ENCODE assay signal across 21 cellular contexts in the genomic region with DNA sequence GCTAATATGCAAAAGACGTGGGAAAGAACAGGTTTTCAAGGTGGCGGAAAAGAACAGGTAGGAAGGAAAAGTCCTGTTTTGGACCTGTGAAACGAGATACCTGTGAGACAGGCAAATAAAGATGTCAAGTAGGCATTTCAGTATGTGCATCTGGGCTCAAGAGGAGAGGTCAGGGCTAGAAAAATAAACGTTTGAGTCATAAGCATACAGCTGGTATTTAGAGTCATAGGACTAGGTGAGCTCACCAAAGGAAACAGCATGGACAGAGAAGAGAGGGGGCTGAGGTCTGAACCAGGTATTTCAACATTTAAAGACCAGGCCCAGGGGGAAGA. TPM values are rescaled to one million over a fixed set of nuclear protein-coding genes. Genes with fewer than 3 reads are reported as not detected.
DNase-seq lines count a peak whose midpoint lies in the region; ATAC-seq, FAIRE-seq and TF ChIP-seq lines count a peak whose summit lies in the region.
"Had no signal": no experiment of that assay in that cellular context is flagged by ENCODE, and none has a peak within 500 bp of the region (broad histone marks: within the 10 kb centered on the region; RNA-seq: fewer than 3 reads in every experiment).

No MANE protein-coding gene starts in this region.

- H3K9me3 Mint-ChIP-seq in activated T-helper 1 cell treated with anti-CD3 and anti-CD28 coated beads, Interleukin-12 subunit alpha, Interleukin-12 subunit beta, Interleukin-2, Interleukin-4 antibody, amounts not matched to agents 30 ng/mL and 10 ng/mL and 1 ng/mL, durations not matched to agents 14 hours and 24 hours and 36 hours: no peaks in the 10 kb centered on the region
- H3K9me3 Mint-ChIP-seq in activated CD8-positive, alpha-beta T cell treated with anti-CD3 and anti-CD28 coated beads for 36 hours: no peaks in the 10 kb centered on the region
- H3K9me3 Mint-ChIP-seq: activated naive CD4-positive, alpha-beta T cell treated with anti-CD3 and anti-CD28 coated beads, Interleukin-2, amount 10 ng/mL, durations not matched to agents 7 days and 5 days; brain; naive B cell; stimulated activated naive CD8-positive, alpha-beta T cell treated with anti-CD3 and anti-CD28 coated beads, Interleukin-15, Interleukin-2, amounts not matched to agents 100 ng/mL and 50 ng/mL, for 24 hours had no signal

- no peak overlapping the region for H3K4me2 ChIP-seq in K562 (ENCODE audit: insufficient read depth, low read length)

- H4K20me1 ChIP-seq in K562 (replicated peaks; ENCODE audit: control insufficient read depth, insufficient read depth, low read length): no peaks in the 10 kb centered on the region; the same call in 1 of the 2 replicates

- no peak overlapping the region for H3K4me3 Mint-ChIP-seq in activated T-helper 1 cell treated with anti-CD3 and anti-CD28 coated beads, Interleukin-12 subunit alpha, Interleukin-12 subunit beta, Interleukin-2, Interleukin-4 antibody, amounts not matched to agents 30 ng/mL and 10 ng/mL and 1 ng/mL, durations not matched to agents 14 hours and 24 hours and 36 hours
- no peak overlapping the region for H3K4me3 Mint-ChIP-seq in activated CD8-positive, alpha-beta T cell treated with anti-CD3 and anti-CD28 coated beads for 36 hours
- H3K4me3 Mint-ChIP-seq: activated naive CD4-positive, alpha-beta T cell treated with anti-CD3 and anti-CD28 coated beads, Interleukin-2, amount 10 ng/mL, durations not matched to agents 7 days and 5 days; brain; stimulated activated naive CD8-positive, alpha-beta T cell treated with anti-CD3 and anti-CD28 coated beads, Interleukin-15, Interleukin-2, amounts not matched to agents 100 ng/mL and 50 ng/mL, for 24 hours had no signal

- POLR2A ChIA-PET in K562 (lab: Yijun Ruan, JAX): interaction anchor here (0.7 to 7.2 kb wide), 8 partner anchors 10 to 740 kb away, joined by 3 to 74 read pairs (median 4); partner anchors contain the start of genes BCLAF1 and MTFR2
- POLR2A ChIA-PET in activated CD8-positive, alpha-beta T cell treated with anti-CD3 and anti-CD28 coated beads for 36 hours (lab: Charles Lee): no interaction called here

- 49% methylated on average over 4 of the region's 4 CpGs for WGBS in K562 (ENCODE audit: insufficient coverage, low coverage, missing lambda C conversion rate)
- 84 to 88% (median 86%) methylated on average over 4 of the region's 4 CpGs for WGBS in psoas muscle, 3 donors

- no TSS peak for BruUV-seq in K562 (replicated peaks; lab: Mats Ljungman, UMichigan)

- no peak overlapping the region for H2AFZ ChIP-seq in K562 (ENCODE audit: low read depth, low read length)

- no peaks in the 10 kb centered on the region for H3K9me3 ChIP-seq in K562 (replicated peaks; ENCODE audit: control insufficient read depth, insufficient read depth, low read depth, low read length)
- H3K9me3 ChIP-seq in psoas muscle: no peaks in the 10 kb centered on the region
- H3K9me3 ChIP-seq: BLaER1 treated with 17β-estradiol and CSF1 and Interleukin-3, amounts not matched to agents 10 nM and 100 nM; ovary; transverse colon had no signal

- no peak for TF ChIP-seq POLR2A in K562 (conservative IDR thresholded peaks at IDR 0.05)

- TF ChIP-seq EP300 in K562 (IDR thresholded peaks at IDR 0.05; ENCODE audit: low read length): no peak

- H3K4me1 ChIP-seq in K562 (replicated peaks in 1 of 2; ENCODE audit: control insufficient read depth in 2 of 2, insufficient read depth in 2 of 2, low read length in 2 of 2) (peaks cover 17 to 37% of the 10 kb centered on the region in 2 experiments), psoas muscle (no peaks in the 10 kb centered on the region)
- H3K4me1 ChIP-seq: transverse colon had no signal

- FAIRE-seq in K562 (lab: Jason Lieb, UNC): no peak

- H3K9ac ChIP-seq in K562 (ENCODE audit: insufficient read depth in 1 of 2, low read depth in 2 of 2, low read length in 2 of 2): no peak overlapping the region
- H3K9ac ChIP-seq: BLaER1 treated with 17β-estradiol and CSF1 and Interleukin-3, amounts not matched to agents 10 nM and 100 nM had no signal

- H3K4me3 ChIP-seq in K562 (no peak overlapping the region), psoas muscle (no peak overlapping the region)
- H3K4me3 ChIP-seq: BLaER1 treated with 17β-estradiol and CSF1 and Interleukin-3, amounts not matched to agents 10 nM and 100 nM; ovary; transverse colon had no signal

- H3K9me1 ChIP-seq in K562 (ENCODE audit: control insufficient read depth, insufficient read depth, low read length): no peaks in the 10 kb centered on the region

- in situ Hi-C loops in K562 (cut with MboI): no loop called here

- peak overlapping the region; percentile 10; the same call in 1 of the 3 replicates for H3K27ac ChIP-seq in K562 (ENCODE audit: extremely low read depth, low read depth, low read length)
- H3K27ac ChIP-seq in psoas muscle: no peak overlapping the region
- H3K27ac ChIP-seq: ovary, transverse colon had no signal

- intact Hi-C loops in K562 (cut with micrococcal nuclease) (no loop called here), psoas muscle (cut with DNase I) (no loop called here)
- intact Hi-C loops in activated T-helper 1 cell treated with anti-CD3 and anti-CD28 coated beads, Interleukin-12 subunit alpha, Interleukin-12 subunit beta, Interleukin-2, Interleukin-4 antibody, amounts not matched to agents 30 ng/mL and 10 ng/mL and 1 ng/mL, durations not matched to agents 14 hours and 24 hours and 36 hours (cut with micrococcal nuclease): no loop called here
- intact Hi-C loops in activated CD8-positive, alpha-beta T cell treated with anti-CD3 and anti-CD28 coated beads for 36 hours (cut with micrococcal nuclease): no loop called here

- no peaks in the 10 kb centered on the region for H3K79me2 ChIP-seq in K562 (ENCODE audit: control insufficient read depth, insufficient read depth, low read length)

- peaks cover 38% of the 10 kb centered on the region for H3K36me3 Mint-ChIP-seq in activated T-helper 1 cell treated with anti-CD3 and anti-CD28 coated beads, Interleukin-12 subunit alpha, Interleukin-12 subunit beta, Interleukin-2, Interleukin-4 antibody, amounts not matched to agents 30 ng/mL and 10 ng/mL and 1 ng/mL, durations not matched to agents 14 hours and 24 hours and 36 hours (ENCODE audit: low read depth)
- peaks cover 47% of the 10 kb centered on the region for H3K36me3 Mint-ChIP-seq in activated CD8-positive, alpha-beta T cell treated with anti-CD3 and anti-CD28 coated beads for 36 hours (ENCODE audit: low read depth)
- H3K36me3 Mint-ChIP-seq: brain had no signal

- CTCF ChIA-PET in K562 (lab: Yijun Ruan, JAX; ENCODE audit: low intra/inter-chr PET ratio): no interaction called here
- CTCF ChIA-PET in activated CD8-positive, alpha-beta T cell treated with anti-CD3 and anti-CD28 coated beads for 36 hours (lab: Charles Lee): interaction anchor here (1.9 kb wide), 1 partner anchor 9 kb away, joined by 8 read pairs; no protein-coding TSS in a partner anchor

- DNase-seq in NCI-H2107 treated with DMSO at 0.1 percent for 48 hours (lab: John Stamatoyannopoulos, UW; ENCODE audit: unreplicated experiment) (peak; percentile 59), NCI-H2107 (lab: John Stamatoyannopoulos, UW) (no peak), NCI-H2029 (lab: John Stamatoyannopoulos, UW) (peak; percentile 72), K562 (ENCODE audit: extremely low read depth in 1 of 4, low spot score in 3 of 4) (no peak), kidney glomerular epithelial cell (lab: John Stamatoyannopoulos, UW) (peak; percentile 24), psoas muscle (no peak)
- DNase-seq in activated T-helper 1 cell treated with anti-CD3 and anti-CD28 coated beads, Interleukin-12 subunit alpha, Interleukin-12 subunit beta, Interleukin-2, Interleukin-4 antibody, amounts not matched to agents 30 ng/mL and 10 ng/mL and 1 ng/mL, durations not matched to agents 14 hours and 24 hours and 36 hours (ENCODE audit: low spot score): no peak
- no peak for DNase-seq in activated CD8-positive, alpha-beta T cell treated with anti-CD3 and anti-CD28 coated beads for 36 hours
- DNase-seq: activated CD4-positive, alpha-beta T cell treated with anti-CD3 and anti-CD28 coated beads, Interleukin-2, amount 50 U/mL, for 1 hour; activated naive CD4-positive, alpha-beta T cell treated with anti-CD3 and anti-CD28 coated beads, Interleukin-2, amount 10 ng/mL, durations not matched to agents 7 days and 5 days; dermis blood vessel endothelial cell; naive B cell; NCI-H1694 treated with DMSO at 0.1 percent for 48 hours; NCI-H748 treated with DMSO at 0.1 percent for 48 hours; ovary; transverse colon had no signal

- no peak for TF ChIP-seq RAD21 in K562 (CRISPR knock-in tag; conservative IDR thresholded peaks at IDR 0.05 in 1 of 2, IDR thresholded peaks at IDR 0.05 in 1 of 2)

- no peak overlapping the region for H3K27ac Mint-ChIP-seq in activated T-helper 1 cell treated with anti-CD3 and anti-CD28 coated beads, Interleukin-12 subunit alpha, Interleukin-12 subunit beta, Interleukin-2, Interleukin-4 antibody, amounts not matched to agents 30 ng/mL and 10 ng/mL and 1 ng/mL, durations not matched to agents 14 hours and 24 hours and 36 hours
- no peak overlapping the region for H3K27ac Mint-ChIP-seq in activated CD8-positive, alpha-beta T cell treated with anti-CD3 and anti-CD28 coated beads for 36 hours
- H3K27ac Mint-ChIP-seq: activated naive CD4-positive, alpha-beta T cell treated with anti-CD3 and anti-CD28 coated beads, Interleukin-2, amount 10 ng/mL, durations not matched to agents 7 days and 5 days; brain; stimulated activated naive CD8-positive, alpha-beta T cell treated with anti-CD3 and anti-CD28 coated beads, Interleukin-15, Interleukin-2, amounts not matched to agents 100 ng/mL and 50 ng/mL, for 24 hours had no signal

- ATAC-seq in K562 (no peak), psoas muscle (no peak)
- no peak for ATAC-seq in activated CD8-positive, alpha-beta T cell treated with anti-CD3 and anti-CD28 coated beads for 36 hours
- ATAC-seq: Panc1, sciatic nerve had no signal

- H3K27me3 Mint-ChIP-seq in activated T-helper 1 cell treated with anti-CD3 and anti-CD28 coated beads, Interleukin-12 subunit alpha, Interleukin-12 subunit beta, Interleukin-2, Interleukin-4 antibody, amounts not matched to agents 30 ng/mL and 10 ng/mL and 1 ng/mL, durations not matched to agents 14 hours and 24 hours and 36 hours (ENCODE audit: insufficient read depth): no peaks in the 10 kb centered on the region
- H3K27me3 Mint-ChIP-seq in activated CD8-positive, alpha-beta T cell treated with anti-CD3 and anti-CD28 coated beads for 36 hours: no peaks in the 10 kb centered on the region
- H3K27me3 Mint-ChIP-seq: activated naive CD4-positive, alpha-beta T cell treated with anti-CD3 and anti-CD28 coated beads, Interleukin-2, amount 10 ng/mL, durations not matched to agents 7 days and 5 days; brain; naive B cell; stimulated activated naive CD8-positive, alpha-beta T cell treated with anti-CD3 and anti-CD28 coated beads, Interleukin-15, Interleukin-2, amounts not matched to agents 100 ng/mL and 50 ng/mL, for 24 hours had no signal

- H3K36me3 ChIP-seq in K562 (ENCODE audit: control insufficient read depth, insufficient read depth, low read length): peaks cover 66% of the 10 kb centered on the region
- H3K36me3 ChIP-seq in psoas muscle (ENCODE audit: insufficient read depth in 1 of 2, low read depth in 1 of 2): no peaks in the 10 kb centered on the region
- H3K36me3 ChIP-seq: ovary, transverse colon had no signal

- no peak for TF ChIP-seq CTCF in K562 (IDR thresholded peaks at IDR 0.05 in 2 of 3, conservative IDR thresholded peaks at IDR 0.05 in 1 of 3; ENCODE audit: insufficient read depth in 2 of 3, low read depth in 1 of 3, low read length in 3 of 3)
- TF ChIP-seq CTCF in psoas muscle (IDR thresholded peaks at IDR 0.05): no peak
- TF ChIP-seq CTCF in activated CD8-positive, alpha-beta T cell treated with anti-CD3 and anti-CD28 coated beads for 36 hours (IDR thresholded peaks at IDR 0.05): no peak

- H3K27me3 ChIP-seq in K562 (ENCODE audit: control insufficient read depth in 2 of 2, insufficient read depth in 2 of 2, low read length in 2 of 2) (no peaks in the 10 kb centered on the region), psoas muscle (ENCODE audit: insufficient read depth in 3 of 3, low read length in 2 of 3) (no peaks in the 10 kb centered on the region)
- H3K27me3 ChIP-seq: BLaER1 treated with 17β-estradiol and CSF1 and Interleukin-3, amounts not matched to agents 10 nM and 100 nM; ovary; transverse colon had no signal

- H3K4me1 Mint-ChIP-seq in activated T-helper 1 cell treated with anti-CD3 and anti-CD28 coated beads, Interleukin-12 subunit alpha, Interleukin-12 subunit beta, Interleukin-2, Interleukin-4 antibody, amounts not matched to agents 30 ng/mL and 10 ng/mL and 1 ng/mL, durations not matched to agents 14 hours and 24 hours and 36 hours (ENCODE audit: low read depth): peaks cover 29% of the 10 kb centered on the region
- H3K4me1 Mint-ChIP-seq in activated CD8-positive, alpha-beta T cell treated with anti-CD3 and anti-CD28 coated beads for 36 hours (ENCODE audit: low read depth): peaks cover 8% of the 10 kb centered on the region
- H3K4me1 Mint-ChIP-seq: brain had no signal

RNA-seq across cellular contexts. Expression of gene MTFR2, which starts 14.9 kb away (rescaled TPM):
- 37.8 and 63.0 TPM in 2 replicates for total RNA-seq in K562 (2011; cell fraction: chromatin; rRNA removed; ENCODE audit: low replicate concordance)
- 19.2 and 24.3 TPM in 2 replicates for total RNA-seq in K562 (2011; cell fraction: nucleolus; rRNA removed)
- total RNA-seq in K562 (2011; cell fraction: nucleoplasm; rRNA removed): 26.3 and 35.2 TPM in 2 replicates
- total RNA-seq in K562 (2014; rRNA removed): 10.0 and 10.1 TPM in 2 replicates
- 25.0 and 31.3 TPM in 2 replicates for total RNA-seq in K562 (2014; rRNA removed; fragmentation: Illumina TruSeq; extraction: Trizol)
- total RNA-seq in K562 (2015; rRNA removed; fragmentation: Illumina TruSeq; extraction: Trizol): 17.2 and 17.3 TPM in 2 replicates
- 25.7 and 29.1 TPM in 2 replicates for total RNA-seq in K562 (2021)
- polyA plus RNA-seq in K562 (2011; rRNA removed): 46.7 and 60.1 TPM in 2 replicates
- polyA plus RNA-seq in K562 (2011; cell fraction: cytosol; rRNA removed): 45.1 and 49.3 TPM in 2 replicates
- polyA plus RNA-seq in K562 (2011; cell fraction: nucleus; rRNA removed): 41.8 and 51.2 TPM in 2 replicates
- 25.7 and 27.7 TPM in 2 replicates for polyA plus RNA-seq in K562 (2012)
- 44.7 and 63.3 TPM in 2 replicates for polyA plus RNA-seq in K562 (2014; fragmentation: Illumina TruSeq; extraction: Trizol)
- polyA plus RNA-seq in K562 (2014; fragmentation: Nextera tagmentation; extraction: Ambion mirVana): 10 to 100 TPM; 45.9 to 49.7 TPM
- 44.6 and 51.8 TPM in 2 replicates for polyA plus RNA-seq in K562 (2014; rRNA removed)
- polyA minus RNA-seq in K562 (2011; rRNA and poly(A)+ RNA removed): 33.7 and 33.9 TPM in 2 replicates
- 7.5 and 13.0 TPM in 2 replicates for polyA minus RNA-seq in K562 (2011; cell fraction: cytosol; rRNA and poly(A)+ RNA removed)
- polyA minus RNA-seq in K562 (2011; cell fraction: nucleus; rRNA and poly(A)+ RNA removed): 29.8 and 32.0 TPM in 2 replicates
- total RNA-seq in activated T-helper 1 cell treated with anti-CD3 and anti-CD28 coated beads, Interleukin-12 subunit alpha, Interleukin-12 subunit beta, Interleukin-2, Interleukin-4 antibody, amounts not matched to agents 30 ng/mL and 10 ng/mL and 1 ng/mL, durations not matched to agents 14 hours and 24 hours and 36 hours: 23.3 and 27.6 TPM in 2 replicates
- total RNA-seq in psoas muscle: under 1 TPM in 3 of 4 donors, not detected in 1; 0.20 to 0.95 (median 0.62) TPM
- under 1 TPM; 0.07 to 0.62 (median 0.09) TPM for polyA plus RNA-seq in psoas muscle
- 10 to 100 TPM; 20.9 to 23.9 TPM for total RNA-seq in activated CD8-positive, alpha-beta T cell treated with anti-CD3 and anti-CD28 coated beads for 36 hours

RNA-seq across cellular contexts. Expression of gene BCLAF1, which starts 54.4 kb away (rescaled TPM):
- 137 and 633 TPM in 2 replicates for total RNA-seq in K562 (2011; cell fraction: chromatin; rRNA removed; ENCODE audit: low replicate concordance)
- 47.0 and 65.4 TPM in 2 replicates for total RNA-seq in K562 (2011; cell fraction: nucleolus; rRNA removed)
- total RNA-seq in K562 (2011; cell fraction: nucleoplasm; rRNA removed): 148 and 223 TPM in 2 replicates
- total RNA-seq in K562 (2014; rRNA removed) (182 and 286 TPM in 2 replicates), K562 (2014; rRNA removed; fragmentation: Illumina TruSeq; extraction: Trizol) (206 and 262 TPM in 2 replicates), K562 (2015; rRNA removed; fragmentation: Illumina TruSeq; extraction: Trizol) (253 and 263 TPM in 2 replicates), K562 (2021) (144 and 165 TPM in 2 replicates), psoas muscle (100 to 1,000 TPM in 2 of 4 donors, 10 to 100 TPM in 2; 82.5 to 110 (median 102) TPM)
- polyA plus RNA-seq in K562 (2011; rRNA removed) (96.1 and 102 TPM in 2 replicates), K562 (2014; fragmentation: Illumina TruSeq; extraction: Trizol) (165 and 195 TPM in 2 replicates), K562 (2014; fragmentation: Nextera tagmentation; extraction: Ambion mirVana) (10 to 100 TPM; 65.4 to 87.3 TPM), K562 (2014; rRNA removed) (93.8 and 116 TPM in 2 replicates), psoas muscle (10 to 100 TPM; 22.9 to 56.2 (median 41.3) TPM)
- polyA plus RNA-seq in K562 (2011; cell fraction: cytosol; rRNA removed): 23.3 and 33.3 TPM in 2 replicates
- 105 and 150 TPM in 2 replicates for polyA plus RNA-seq in K562 (2011; cell fraction: nucleus; rRNA removed)
- polyA plus RNA-seq in K562 (2012): 53.6 and 80.8 TPM in 2 replicates
- 302 and 350 TPM in 2 replicates for polyA minus RNA-seq in K562 (2011; rRNA and poly(A)+ RNA removed)
- polyA minus RNA-seq in K562 (2011; cell fraction: cytosol; rRNA and poly(A)+ RNA removed): 82.9 and 149 TPM in 2 replicates
- 169 and 344 TPM in 2 replicates for polyA minus RNA-seq in K562 (2011; cell fraction: nucleus; rRNA and poly(A)+ RNA removed)
- 233 and 237 TPM in 2 replicates for total RNA-seq in activated T-helper 1 cell treated with anti-CD3 and anti-CD28 coated beads, Interleukin-12 subunit alpha, Interleukin-12 subunit beta, Interleukin-2, Interleukin-4 antibody, amounts not matched to agents 30 ng/mL and 10 ng/mL and 1 ng/mL, durations not matched to agents 14 hours and 24 hours and 36 hours
- 100 to 1,000 TPM; 128 to 137 TPM for total RNA-seq in activated CD8-positive, alpha-beta T cell treated with anti-CD3 and anti-CD28 coated beads for 36 hours

Comparison
In these comparisons a context has a peak if more than half of its experiments do, and no peak if none do; other contexts are left out.
1. DNase-seq: peak in NCI-H2107 treated with DMSO at 0.1 percent for 48 hours (single experiment), NCI-H2029 (single experiment) and kidney glomerular epithelial cell (single experiment); none in NCI-H2107 (single experiment), K562 (0 of 4), activated T-helper 1 cell treated with anti-CD3 and anti-CD28 coated beads, Interleukin-12 subunit alpha, Interleukin-12 subunit beta, Interleukin-2, Interleukin-4 antibody, amounts not matched to agents 30 ng/mL and 10 ng/mL and 1 ng/mL, durations not matched to agents 14 hours and 24 hours and 36 hours (single experiment), psoas muscle (0 of 2) and activated CD8-positive, alpha-beta T cell treated with anti-CD3 and anti-CD28 coated beads for 36 hours (single experiment).
2. RNA of gene MTFR2, which starts 14.9 kb away (total RNA-seq): 10.0 to 63.0 TPM in K562, 20.9 to 23.9 TPM in activated CD8-positive, alpha-beta T cell treated with anti-CD3 and anti-CD28 coated beads for 36 hours and 23.3 to 27.6 TPM in activated T-helper 1 cell treated with anti-CD3 and anti-CD28 coated beads, Interleukin-12 subunit alpha, Interleukin-12 subunit beta, Interleukin-2, Interleukin-4 antibody, amounts not matched to agents 30 ng/mL and 10 ng/mL and 1 ng/mL, durations not matched to agents 14 hours and 24 hours and 36 hours; 0.20 to 0.95 TPM in psoas muscle; every median in the first group is over 4 times any median in the second.